In genomic region chr4:16192631-16193483, GRCh38 we compare ENCODE assay signal across 21 cellular contexts. TPM values are rescaled to one million over a fixed set of nuclear protein-coding genes. Genes with fewer than 3 reads are reported as not detected.
A peak's percentile ranks its signal among the peaks of the same experiment; 100 is the strongest.
DNase-seq lines count a peak whose midpoint lies in the region; ATAC-seq and TF ChIP-seq lines count a peak whose summit lies in the region.
"Had no signal": no experiment of that assay in that cellular context is flagged by ENCODE, and none has a peak within 500 bp of the region (broad histone marks: within the 10 kb centered on the region; RNA-seq: fewer than 3 reads in every experiment).

No MANE protein-coding gene starts in this region.

- no peak for TF ChIP-seq POLR2A in uterus (IDR thresholded peaks at IDR 0.05)

- TF ChIP-seq CTCF in fibroblast of the aortic adventitia (IDR thresholded peaks at IDR 0.05; ENCODE audit: insufficient read depth, low read length) = no peak
- no peak for TF ChIP-seq CTCF in uterus (IDR thresholded peaks at IDR 0.05)

- peaks cover 20% of the 10 kb centered on the region for H3K4me1 Mint-ChIP-seq in stimulated activated naive CD8-positive, alpha-beta T cell treated with anti-CD3 and anti-CD28 coated beads, Interleukin-15, Interleukin-2, amounts not matched to agents 100 ng/mL and 50 ng/mL, for 24 hours (ENCODE audit: low read depth)

- peak overlapping the region; percentile 9 for H3K27ac Mint-ChIP-seq in stimulated activated naive CD8-positive, alpha-beta T cell treated with anti-CD3 and anti-CD28 coated beads, Interleukin-15, Interleukin-2, amounts not matched to agents 100 ng/mL and 50 ng/mL, for 24 hours
- H3K27ac Mint-ChIP-seq: activated CD4-positive, alpha-beta memory T cell treated with anti-CD3 and anti-CD28 coated beads for 36 hours; WTC11 had no signal

- H3K9me3 ChIP-seq in uterus = no peaks in the 10 kb centered on the region
- H3K9me3 ChIP-seq: lower lobe of right lung, Peyer's patch, right lobe of liver, testis had no signal

- peaks cover 34% of the 10 kb centered on the region for H3K36me3 Mint-ChIP-seq in stimulated activated naive CD8-positive, alpha-beta T cell treated with anti-CD3 and anti-CD28 coated beads, Interleukin-15, Interleukin-2, amounts not matched to agents 100 ng/mL and 50 ng/mL, for 24 hours (ENCODE audit: low read depth)
- H3K36me3 Mint-ChIP-seq: WTC11 had no signal

- DNase-seq in stimulated activated naive CD8-positive, alpha-beta T cell treated with anti-CD3 and anti-CD28 coated beads, Interleukin-15, Interleukin-2, amounts not matched to agents 100 U/mL and 50 U/mL, for 24 hours = no peak
- DNase-seq in astrocyte of the hippocampus (ENCODE audit: low read depth, low spot score) (peak; percentile 12), fibroblast of the aortic adventitia (ENCODE audit: low read depth) (peak; percentile 73), uterus (no peak), RKO (ENCODE audit: low spot score) (no peak)
- DNase-seq in effector CD8-positive, alpha-beta T cell (lab: John Stamatoyannopoulos, UW) = no peak
- DNase-seq: activated CD4-positive, alpha-beta memory T cell treated with anti-CD3 and anti-CD28 coated beads for 36 hours; activated naive CD4-positive, alpha-beta T cell treated with Interleukin-2 at 50 U/mL for 16 hours; foreskin fibroblast; KG1; lower lobe of right lung; NCI-H2029 treated with DMSO at 0.1 percent for 48 hours; Peyer's patch; right lobe of liver; stimulated activated CD4-positive, alpha-beta T cell treated with anti-CD3 and anti-CD28 coated beads, Interleukin-15, amount 100 ng/mL, for 24 hours; testis had no signal

- no peaks in the 10 kb centered on the region for H3K27me3 ChIP-seq in uterus
- H3K27me3 ChIP-seq: Peyer's patch, right lobe of liver, testis had no signal

- no peaks in the 10 kb centered on the region for H3K9me3 Mint-ChIP-seq in stimulated activated naive CD8-positive, alpha-beta T cell treated with anti-CD3 and anti-CD28 coated beads, Interleukin-15, Interleukin-2, amounts not matched to agents 100 ng/mL and 50 ng/mL, for 24 hours
- H3K9me3 Mint-ChIP-seq: activated CD4-positive, alpha-beta memory T cell treated with anti-CD3 and anti-CD28 coated beads for 36 hours; WTC11 had no signal

- no peak for ATAC-seq in stimulated activated naive CD8-positive, alpha-beta T cell treated with anti-CD3 and anti-CD28 coated beads, Interleukin-15, Interleukin-2, amounts not matched to agents 100 U/mL and 50 U/mL, for 24 hours
- no peak for ATAC-seq in GM19452 (IDR thresholded peaks at IDR 0.05; ENCODE audit: unreplicated experiment)
- ATAC-seq: lower lobe of right lung, WTC11 had no signal

- intact Hi-C loops in uterus (cut with DNase I; ENCODE audit: low total_unique reads) = no loop called here

- H3K27me3 Mint-ChIP-seq in stimulated activated naive CD8-positive, alpha-beta T cell treated with anti-CD3 and anti-CD28 coated beads, Interleukin-15, Interleukin-2, amounts not matched to agents 100 ng/mL and 50 ng/mL, for 24 hours = no peaks in the 10 kb centered on the region
- H3K27me3 Mint-ChIP-seq: activated CD4-positive, alpha-beta memory T cell treated with anti-CD3 and anti-CD28 coated beads for 36 hours had no signal

- H3K27ac ChIP-seq in uterus = peak overlapping the region; percentile 0 to 24
- H3K27ac ChIP-seq: C4-2B, lower lobe of right lung, right lobe of liver, SK-N-MC, testis had no signal

- no peak overlapping the region for H3K4me3 Mint-ChIP-seq in stimulated activated naive CD8-positive, alpha-beta T cell treated with anti-CD3 and anti-CD28 coated beads, Interleukin-15, Interleukin-2, amounts not matched to agents 100 ng/mL and 50 ng/mL, for 24 hours
- H3K4me3 Mint-ChIP-seq: activated CD4-positive, alpha-beta memory T cell treated with anti-CD3 and anti-CD28 coated beads for 36 hours; WTC11 had no signal

- H3K4me3 ChIP-seq in fibroblast of the aortic adventitia (ENCODE audit: low read depth, low read length) (no peak overlapping the region), uterus (no peak overlapping the region)
- H3K4me3 ChIP-seq: lower lobe of right lung, Peyer's patch, right lobe of liver, SK-N-MC, testis had no signal

- H3K36me3 ChIP-seq in uterus = no peaks in the 10 kb centered on the region

- peaks cover 0 to 7% of the 10 kb centered on the region in 2 donors for H3K4me1 ChIP-seq in uterus

RNA-seq across cellular contexts. Expression of gene TAPT1, which starts 33.4 kb away (rescaled TPM):
- total RNA-seq in fibroblast of the aortic adventitia (ENCODE audit: low replicate concordance) = 11.5 and 21.1 TPM in 2 replicates
- total RNA-seq in uterus = 10 to 100 TPM; 28.2 to 68.5 (median 63.5) TPM

Comparison
In these comparisons a context has a peak if more than half of its experiments do, and no peak if none do; other contexts are left out.
1. DNase-seq: peak in astrocyte of the hippocampus (single experiment) and fibroblast of the aortic adventitia (single experiment); none in stimulated activated naive CD8-positive, alpha-beta T cell treated with anti-CD3 and anti-CD28 coated beads, Interleukin-15, Interleukin-2, amounts not matched to agents 100 U/mL and 50 U/mL, for 24 hours (single experiment), uterus (0 of 2), effector CD8-positive, alpha-beta T cell (single experiment) and RKO (single experiment).